25 cellular contexts compared by ENCODE assay signal in genomic region chr22:29277927-29278326, GRCh38. TPM values are rescaled to one million over a fixed set of nuclear protein-coding genes. Genes with fewer than 3 reads are reported as not detected.
DNase-seq lines count a peak whose midpoint lies in the region; ATAC-seq and TF ChIP-seq lines count a peak whose summit lies in the region.
"Had no signal": no experiment of that assay in that cellular context is flagged by ENCODE, and none has a peak within 500 bp of the region (broad histone marks: within the 10 kb centered on the region; RNA-seq: fewer than 3 reads in every experiment).

No MANE protein-coding gene starts in this region.

- no peak for ATAC-seq in stimulated activated effector memory CD8-positive, alpha-beta T cell treated with anti-CD3 and anti-CD28 coated beads, Interleukin-12 subunit alpha, Interleukin-12 subunit beta, amount 100 ng/mL, for 72 hours
- ATAC-seq: effector memory CD8-positive, alpha-beta T cell; gastrocnemius medialis; left ventricle myocardium superior; Panc1; T-cell had no signal

- peaks cover 64% of the 10 kb centered on the region for H3K4me1 Mint-ChIP-seq in activated naive CD4-positive, alpha-beta T cell treated with anti-CD3 and anti-CD28 coated beads, Interleukin-2, amount 50 U/mL, for 24 hours
- peaks cover 55% of the 10 kb centered on the region for H3K4me1 Mint-ChIP-seq in stimulated activated effector memory CD8-positive, alpha-beta T cell treated with anti-CD3 and anti-CD28 coated beads, Interleukin-12 subunit alpha, Interleukin-12 subunit beta, amount 100 ng/mL, for 72 hours

- no peaks in the 10 kb centered on the region for H3K9me3 Mint-ChIP-seq in activated naive CD4-positive, alpha-beta T cell treated with anti-CD3 and anti-CD28 coated beads, Interleukin-2, amount 50 U/mL, for 24 hours
- no peaks in the 10 kb centered on the region for H3K9me3 Mint-ChIP-seq in stimulated activated effector memory CD8-positive, alpha-beta T cell treated with anti-CD3 and anti-CD28 coated beads, Interleukin-12 subunit alpha, Interleukin-12 subunit beta, amount 100 ng/mL, for 72 hours
- H3K9me3 Mint-ChIP-seq: effector memory CD8-positive, alpha-beta T cell; mesothelial cell of epicardium; natural killer cell treated with Interleukin-12 subunit alpha and Interleukin-12 subunit beta and Interleukin-15 and Interleukin-18, amount 100 ng/mL, for 72 hours; T-cell had no signal

- H3K27ac Mint-ChIP-seq in activated naive CD4-positive, alpha-beta T cell treated with anti-CD3 and anti-CD28 coated beads, Interleukin-2, amount 50 U/mL, for 24 hours: peak overlapping the region; percentile 76
- H3K27ac Mint-ChIP-seq in stimulated activated effector memory CD8-positive, alpha-beta T cell treated with anti-CD3 and anti-CD28 coated beads, Interleukin-12 subunit alpha, Interleukin-12 subunit beta, amount 100 ng/mL, for 72 hours: peak overlapping the region; percentile 41
- H3K27ac Mint-ChIP-seq: mesothelial cell of epicardium, T-cell had no signal

- no peaks in the 10 kb centered on the region for H3K27me3 Mint-ChIP-seq in activated naive CD4-positive, alpha-beta T cell treated with anti-CD3 and anti-CD28 coated beads, Interleukin-2, amount 50 U/mL, for 24 hours
- H3K27me3 Mint-ChIP-seq: effector memory CD8-positive, alpha-beta T cell; natural killer cell treated with Interleukin-12 subunit alpha and Interleukin-12 subunit beta and Interleukin-15 and Interleukin-18, amount 100 ng/mL, for 72 hours; T-cell had no signal

- no peak for TF ChIP-seq EP300 in ovary (IDR thresholded peaks at IDR 0.05)

- intact Hi-C loops in ovary (cut with DNase I): no loop called here

- H3K27ac ChIP-seq in VCaP (peak overlapping the region; percentile 11; the same call in 1 of the 2 replicates), ovary (no peak overlapping the region)
- H3K27ac ChIP-seq: BLaER1, breast epithelium, esophagus muscularis mucosa, HL-60 had no signal

- DNase-seq in activated naive CD4-positive, alpha-beta T cell (lab: John Stamatoyannopoulos, UW): no peak
- DNase-seq in stimulated activated effector memory CD8-positive, alpha-beta T cell treated with anti-CD3 and anti-CD28 coated beads, Interleukin-12 subunit alpha, Interleukin-12 subunit beta, amount 100 ng/mL, for 72 hours (ENCODE audit: low spot score in 2 of 2): no peak
- DNase-seq in ovary: no peak
- DNase-seq in GM10266 (ENCODE audit: extremely low spot score): no peak
- DNase-seq: ACHN; activated CD4-positive, alpha-beta T cell treated with anti-CD3 and anti-CD28 coated beads for 1 hour; effector memory CD8-positive, alpha-beta T cell; gastrocnemius medialis; hippocampal formation; left ventricle myocardium superior; NCI-H510A; NK-92 treated with Interleukin-12 subunit alpha and Interleukin-12 subunit beta, amount 100 ng/mL, for 24 hours; SIG-M5; sigmoid colon; stimulated activated CD4-positive, alpha-beta T cell treated with anti-CD3 and anti-CD28 coated beads, Interleukin-15, amount 100 ng/mL, for 24 hours; T-cell had no signal

- no peak overlapping the region for H3K4me3 Mint-ChIP-seq in activated naive CD4-positive, alpha-beta T cell treated with anti-CD3 and anti-CD28 coated beads, Interleukin-2, amount 50 U/mL, for 24 hours
- no peak overlapping the region for H3K4me3 Mint-ChIP-seq in stimulated activated effector memory CD8-positive, alpha-beta T cell treated with anti-CD3 and anti-CD28 coated beads, Interleukin-12 subunit alpha, Interleukin-12 subunit beta, amount 100 ng/mL, for 72 hours
- H3K4me3 Mint-ChIP-seq: effector memory CD8-positive, alpha-beta T cell; mesothelial cell of epicardium; natural killer cell treated with Interleukin-12 subunit alpha and Interleukin-12 subunit beta and Interleukin-15 and Interleukin-18, amount 100 ng/mL, for 72 hours; T-cell had no signal

- 94 to 100% (median 95%) methylated on average over 1 of the region's 1 CpG for WGBS in ovary, 3 donors

- no peaks in the 10 kb centered on the region for H3K9me3 ChIP-seq in ovary
- H3K9me3 ChIP-seq: BLaER1, breast epithelium, esophagus muscularis mucosa, gastrocnemius medialis, sigmoid colon had no signal

- H3K27me3 ChIP-seq in ovary: no peaks in the 10 kb centered on the region
- H3K27me3 ChIP-seq: BLaER1, breast epithelium, esophagus muscularis mucosa, gastrocnemius medialis, sigmoid colon had no signal

- H3K4me3 ChIP-seq in ovary: no peak overlapping the region
- H3K4me3 ChIP-seq: BLaER1, breast epithelium, esophagus muscularis mucosa, gastrocnemius medialis, sigmoid colon had no signal

- no peaks in the 10 kb centered on the region for H3K4me1 ChIP-seq in ovary (ENCODE audit: insufficient read depth)
- H3K4me1 ChIP-seq: breast epithelium had no signal

- TF ChIP-seq CTCF in VCaP (conservative IDR thresholded peaks at IDR 0.05) (no peak), ovary (IDR thresholded peaks at IDR 0.05) (no peak), GM10266 (IDR thresholded peaks at IDR 0.05; ENCODE audit: control insufficient read depth, insufficient read depth, low read depth, missing control alignments) (no peak)

- H3K36me3 Mint-ChIP-seq in activated naive CD4-positive, alpha-beta T cell treated with anti-CD3 and anti-CD28 coated beads, Interleukin-2, amount 50 U/mL, for 24 hours: peaks cover 28% of the 10 kb centered on the region
- H3K36me3 Mint-ChIP-seq in stimulated activated effector memory CD8-positive, alpha-beta T cell treated with anti-CD3 and anti-CD28 coated beads, Interleukin-12 subunit alpha, Interleukin-12 subunit beta, amount 100 ng/mL, for 72 hours: peaks cover 100% of the 10 kb centered on the region

- no peaks in the 10 kb centered on the region for H3K36me3 ChIP-seq in ovary

- TF ChIP-seq POLR2A in ovary (IDR thresholded peaks at IDR 0.05): no peak

RNA-seq across cellular contexts. Expression of gene EWSR1, which starts 9.9 kb away (rescaled TPM):
- 100 to 1,000 TPM; 127 to 191 (median 170) TPM for total RNA-seq in ovary
- 100 to 1,000 TPM; 136 to 175 TPM for polyA plus RNA-seq in ovary

RNA-seq across cellular contexts. Expression of gene RHBDD3, which starts 10.1 kb away (rescaled TPM):
- total RNA-seq in ovary: 10 to 100 TPM; 16.9 to 26.8 (median 19.4) TPM
- polyA plus RNA-seq in ovary: 10 to 100 TPM in 1 of 2 donors, 1 to 10 TPM in 1; 4.2 to 22.5 TPM

RNA-seq across cellular contexts. Expression of gene GAS2L1, which starts 28.5 kb away (rescaled TPM):
- total RNA-seq in ovary: 10 to 100 TPM in 4 of 7 donors, 1 to 10 TPM in 3; 6.2 to 21.0 (median 12.5) TPM
- polyA plus RNA-seq in ovary: 1 to 10 TPM; 2.1 to 9.8 TPM

RNA-seq across cellular contexts. Expression of gene RASL10A, which starts 37.6 kb away (rescaled TPM):
- total RNA-seq in ovary: under 1 TPM in 4 of 7 donors, not detected in 3; 0.22 to 0.53 (median 0.41) TPM
- under 1 TPM; 0.30 to 0.45 TPM for polyA plus RNA-seq in ovary
